1 cellular context compared by ENCODE assay signal in the genomic region with DNA sequence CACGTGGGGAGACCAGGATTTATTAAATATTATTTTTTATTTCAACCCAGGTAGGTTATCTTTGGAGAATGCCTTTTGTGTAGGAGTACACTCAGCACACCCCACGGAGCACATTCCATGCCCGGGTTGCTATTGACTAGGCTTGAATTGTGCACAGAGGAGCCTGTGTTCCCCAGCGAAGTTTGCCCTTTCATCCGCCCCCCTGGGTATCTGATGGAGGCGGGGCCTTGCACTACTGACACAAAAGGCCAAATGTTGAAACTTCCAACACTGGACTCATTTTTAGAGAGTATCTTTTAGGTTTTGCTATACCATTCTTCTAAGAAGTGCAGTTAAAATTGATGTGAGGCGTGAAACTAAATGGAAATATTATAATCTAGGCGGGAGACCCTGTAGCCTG.
TF ChIP-seq lines count a peak whose summit lies in the region.

No MANE protein-coding gene starts in this region.

TF ChIP-seq in liver, 16 proteins besides CTCF, POLR2A, EP300 and RAD21 (continued from another document):
- TF ChIP-seq, protein P1, sequence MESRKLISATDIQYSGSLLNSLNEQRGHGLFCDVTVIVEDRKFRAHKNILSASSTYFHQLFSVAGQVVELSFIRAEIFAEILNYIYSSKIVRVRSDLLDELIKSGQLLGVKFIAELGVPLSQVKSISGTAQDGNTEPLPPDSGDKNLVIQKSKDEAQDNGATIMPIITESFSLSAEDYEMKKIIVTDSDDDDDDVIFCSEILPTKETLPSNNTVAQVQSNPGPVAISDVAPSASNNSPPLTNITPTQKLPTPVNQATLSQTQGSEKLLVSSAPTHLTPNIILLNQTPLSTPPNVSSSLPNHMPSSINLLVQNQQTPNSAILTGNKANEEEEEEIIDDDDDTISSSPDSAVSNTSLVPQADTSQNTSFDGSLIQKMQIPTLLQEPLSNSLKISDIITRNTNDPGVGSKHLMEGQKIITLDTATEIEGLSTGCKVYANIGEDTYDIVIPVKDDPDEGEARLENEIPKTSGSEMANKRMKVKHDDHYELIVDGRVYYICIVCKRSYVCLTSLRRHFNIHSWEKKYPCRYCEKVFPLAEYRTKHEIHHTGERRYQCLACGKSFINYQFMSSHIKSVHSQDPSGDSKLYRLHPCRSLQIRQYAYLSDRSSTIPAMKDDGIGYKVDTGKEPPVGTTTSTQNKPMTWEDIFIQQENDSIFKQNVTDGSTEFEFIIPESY (IDR thresholded peaks at IDR 0.05): peak; percentile 51
- TF ChIP-seq GABPA (IDR thresholded peaks at IDR 0.05 in 1 of 2, conservative IDR thresholded peaks at IDR 0.05 in 1 of 2): no peak
- TF ChIP-seq HNF4G (IDR thresholded peaks at IDR 0.05): peak; percentile 47
- TF ChIP-seq, protein P2, sequence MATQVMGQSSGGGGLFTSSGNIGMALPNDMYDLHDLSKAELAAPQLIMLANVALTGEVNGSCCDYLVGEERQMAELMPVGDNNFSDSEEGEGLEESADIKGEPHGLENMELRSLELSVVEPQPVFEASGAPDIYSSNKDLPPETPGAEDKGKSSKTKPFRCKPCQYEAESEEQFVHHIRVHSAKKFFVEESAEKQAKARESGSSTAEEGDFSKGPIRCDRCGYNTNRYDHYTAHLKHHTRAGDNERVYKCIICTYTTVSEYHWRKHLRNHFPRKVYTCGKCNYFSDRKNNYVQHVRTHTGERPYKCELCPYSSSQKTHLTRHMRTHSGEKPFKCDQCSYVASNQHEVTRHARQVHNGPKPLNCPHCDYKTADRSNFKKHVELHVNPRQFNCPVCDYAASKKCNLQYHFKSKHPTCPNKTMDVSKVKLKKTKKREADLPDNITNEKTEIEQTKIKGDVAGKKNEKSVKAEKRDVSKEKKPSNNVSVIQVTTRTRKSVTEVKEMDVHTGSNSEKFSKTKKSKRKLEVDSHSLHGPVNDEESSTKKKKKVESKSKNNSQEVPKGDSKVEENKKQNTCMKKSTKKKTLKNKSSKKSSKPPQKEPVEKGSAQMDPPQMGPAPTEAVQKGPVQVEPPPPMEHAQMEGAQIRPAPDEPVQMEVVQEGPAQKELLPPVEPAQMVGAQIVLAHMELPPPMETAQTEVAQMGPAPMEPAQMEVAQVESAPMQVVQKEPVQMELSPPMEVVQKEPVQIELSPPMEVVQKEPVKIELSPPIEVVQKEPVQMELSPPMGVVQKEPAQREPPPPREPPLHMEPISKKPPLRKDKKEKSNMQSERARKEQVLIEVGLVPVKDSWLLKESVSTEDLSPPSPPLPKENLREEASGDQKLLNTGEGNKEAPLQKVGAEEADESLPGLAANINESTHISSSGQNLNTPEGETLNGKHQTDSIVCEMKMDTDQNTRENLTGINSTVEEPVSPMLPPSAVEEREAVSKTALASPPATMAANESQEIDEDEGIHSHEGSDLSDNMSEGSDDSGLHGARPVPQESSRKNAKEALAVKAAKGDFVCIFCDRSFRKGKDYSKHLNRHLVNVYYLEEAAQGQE (IDR thresholded peaks at IDR 0.05): peak; percentile 43
- peak; percentile 47 for TF ChIP-seq NR2F2 (IDR thresholded peaks at IDR 0.05)
- peak; percentile 65 to 81 for TF ChIP-seq RXRA (IDR thresholded peaks at IDR 0.05)
- TF ChIP-seq EGR1 (IDR thresholded peaks at IDR 0.05; ENCODE audit: low read depth in 2 of 2): peak in 1 of 2 donors; percentile 46
- TF ChIP-seq, protein P3, sequence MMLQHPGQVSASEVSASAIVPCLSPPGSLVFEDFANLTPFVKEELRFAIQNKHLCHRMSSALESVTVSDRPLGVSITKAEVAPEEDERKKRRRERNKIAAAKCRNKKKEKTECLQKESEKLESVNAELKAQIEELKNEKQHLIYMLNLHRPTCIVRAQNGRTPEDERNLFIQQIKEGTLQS (IDR thresholded peaks at IDR 0.05): peak; percentile 33
- peak; percentile 74 for TF ChIP-seq YY1 (IDR thresholded peaks at IDR 0.05)
